Comparison of ENCODE assay signal across 20 cellular contexts in the genomic region with DNA sequence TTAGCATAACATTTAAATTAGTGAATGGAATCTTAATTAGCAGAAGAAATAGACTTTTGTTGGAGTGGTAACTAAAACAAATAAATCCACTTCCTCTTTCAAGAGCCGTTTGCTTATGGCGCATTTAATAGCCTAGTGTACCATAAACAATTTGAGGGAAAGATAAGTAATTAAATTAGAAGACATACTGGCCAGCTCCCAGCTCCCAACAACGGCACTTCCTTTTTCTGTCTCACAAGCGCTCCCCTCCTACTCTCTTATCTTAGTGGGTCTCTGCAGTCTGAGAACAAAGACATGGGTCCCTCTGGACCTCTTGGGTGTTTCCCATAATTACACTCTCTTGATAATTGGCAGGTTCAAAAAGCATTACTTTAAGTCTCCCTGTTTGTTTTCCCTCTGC.
DNase-seq lines count a peak whose midpoint lies in the region; TF ChIP-seq lines count a peak whose summit lies in the region.
"Had no signal": no experiment of that assay in that cellular context is flagged by ENCODE, and none has a peak within 500 bp of the region (broad histone marks: within the 10 kb centered on the region; RNA-seq: fewer than 3 reads in every experiment).

No MANE protein-coding gene starts in this region.

- peaks cover 8% of the 10 kb centered on the region; the same call in 1 of the 2 replicates for H3K36me3 Mint-ChIP-seq in HFFc6 (ENCODE audit: low read depth)
- H3K36me3 Mint-ChIP-seq: activated naive CD4-positive, alpha-beta T cell treated with anti-CD3 and anti-CD28 coated beads, Interleukin-2, amount 50 U/mL, for 24 hours; type B pancreatic cell had no signal

- no peak for TF ChIP-seq CTCF in HFFc6 (IDR thresholded peaks at IDR 0.05)

- no peaks in the 10 kb centered on the region; the same call in 1 of the 2 replicates for H3K27me3 Mint-ChIP-seq in HFFc6 (ENCODE audit: insufficient read depth)

- DNase-seq in NCI-H2081 (lab: John Stamatoyannopoulos, UW) (peak; percentile 18 to 62), NCI-H2081 treated with DMSO at 0.1 percent for 48 hours (lab: John Stamatoyannopoulos, UW) (no peak), NCI-H1417 (lab: John Stamatoyannopoulos, UW) (peak in 2 of 3 experiments; percentile 70 to 93), NCI-H748 treated with DMSO at 0.1 percent for 48 hours (lab: John Stamatoyannopoulos, UW) (peak; percentile 86), left kidney (ENCODE audit: low read depth, low spot score) (peak; percentile 44), activated gamma-delta T cell treated with Interleukin-2 at 50 U/mL for 16 hours (no peak), HFFc6 (no peak), AML-193 (lab: John Stamatoyannopoulos, UW) (no peak)
- DNase-seq: 8988T; activated CD4-positive, alpha-beta T cell treated with anti-CD3 and anti-CD28 coated beads for 1 hour; activated T-cell treated with anti-CD3 and anti-CD28 coated beads, Interleukin-2, amount 50 U/mL, for 72 hours; Caco-2; HCEC 1CT; NCI-H2029 treated with DMSO at 0.1 percent for 48 hours; Peyer's patch; stimulated activated CD4-positive, alpha-beta T cell treated with anti-CD3 and anti-CD28 coated beads, Interleukin-4, amount 100 ng/mL, for 24 hours; stomach; T-helper 9 cell had no signal

- H3K4me1 Mint-ChIP-seq in HFFc6 (ENCODE audit: low read depth) = no peaks in the 10 kb centered on the region
- H3K4me1 Mint-ChIP-seq: activated naive CD4-positive, alpha-beta T cell treated with anti-CD3 and anti-CD28 coated beads, Interleukin-2, amount 50 U/mL, for 24 hours had no signal

- no peak overlapping the region for H3K4me3 Mint-ChIP-seq in HFFc6
- H3K4me3 Mint-ChIP-seq: activated naive CD4-positive, alpha-beta T cell treated with anti-CD3 and anti-CD28 coated beads, Interleukin-2, amount 50 U/mL, for 24 hours; activated T-cell treated with anti-CD3 and anti-CD28 coated beads, Interleukin-2, amount 50 U/mL, for 72 hours; type B pancreatic cell had no signal

- H3K27ac Mint-ChIP-seq in HFFc6 = no peak overlapping the region
- H3K27ac Mint-ChIP-seq: activated naive CD4-positive, alpha-beta T cell treated with anti-CD3 and anti-CD28 coated beads, Interleukin-2, amount 50 U/mL, for 24 hours; activated T-cell treated with anti-CD3 and anti-CD28 coated beads, Interleukin-2, amount 50 U/mL, for 72 hours; type B pancreatic cell had no signal

- H3K9me3 Mint-ChIP-seq in HFFc6 = peaks cover 61% of the 10 kb centered on the region
- H3K9me3 Mint-ChIP-seq: activated naive CD4-positive, alpha-beta T cell treated with anti-CD3 and anti-CD28 coated beads, Interleukin-2, amount 50 U/mL, for 24 hours; type B pancreatic cell had no signal

Comparison
In these comparisons a context has a peak if more than half of its experiments do, and no peak if none do; other contexts are left out.
1. DNase-seq: peak in NCI-H2081 (2 of 2), NCI-H1417 (2 of 3), NCI-H748 treated with DMSO at 0.1 percent for 48 hours (single experiment) and left kidney (single experiment); none in NCI-H2081 treated with DMSO at 0.1 percent for 48 hours (single experiment), activated gamma-delta T cell treated with Interleukin-2 at 50 U/mL for 16 hours (single experiment), HFFc6 (single experiment) and AML-193 (0 of 2).